8 cellular contexts compared by ENCODE assay signal in genomic region chr22:38872831-38873248, GRCh38. TPM values are rescaled to one million over a fixed set of nuclear protein-coding genes. Genes with fewer than 3 reads are reported as not detected.
DNase-seq lines count a peak whose midpoint lies in the region; ATAC-seq and TF ChIP-seq lines count a peak whose summit lies in the region.

No MANE protein-coding gene starts in this region.

- peak overlapping the region; percentile 92 to 99 (median 96) for H3K27ac ChIP-seq in sigmoid colon

- peak overlapping the region; percentile 97 to 100 (median 99) for H3K27ac Mint-ChIP-seq in brain

- H3K27me3 ChIP-seq in sigmoid colon = no peaks in the 10 kb centered on the region

- H3K4me3 Mint-ChIP-seq in brain = peak overlapping the region; percentile 91 to 98 (median 97)

- H3K4me1 Mint-ChIP-seq in brain = peaks cover 47% of the 10 kb centered on the region

- TF ChIP-seq EP300 in sigmoid colon (IDR thresholded peaks at IDR 0.05) = no peak

- DNase-seq in DMS153 treated with DMSO at 0.1 percent for 48 hours (lab: John Stamatoyannopoulos, UW; ENCODE audit: unreplicated experiment) (peak; percentile 49), DMS153 (lab: John Stamatoyannopoulos, UW) (no peak), NCI-H2029 treated with DMSO at 0.1 percent for 48 hours (lab: John Stamatoyannopoulos, UW) (peak; percentile 28), sigmoid colon (peak; percentile 89)

- H3K9me3 ChIP-seq in iPS-18c (ENCODE audit: control insufficient read depth, insufficient read depth, low read length) (peaks cover 2% of the 10 kb centered on the region), sigmoid colon (no peaks in the 10 kb centered on the region)

- H3K36me3 ChIP-seq in sigmoid colon = peaks cover 0 to 18% (median 7%) of the 10 kb centered on the region in 4 donors

- peaks cover 7% of the 10 kb centered on the region for H3K36me3 Mint-ChIP-seq in brain

- TF ChIP-seq CTCF in brain (conservative IDR thresholded peaks at IDR 0.05) = no peak
- TF ChIP-seq CTCF in sigmoid colon (IDR thresholded peaks at IDR 0.05) = no peak

- peaks cover 0 to 8% (median 0%) of the 10 kb centered on the region in 5 experiments for H3K9me3 Mint-ChIP-seq in brain

- peaks cover 34% of the 10 kb centered on the region for H3K27me3 Mint-ChIP-seq in brain

- no peak for TF ChIP-seq POLR2A in sigmoid colon (IDR thresholded peaks at IDR 0.05)

- H3K4me3 ChIP-seq in iPS-18c (ENCODE audit: insufficient read depth, low read depth, low read length) = peak overlapping the region; percentile 89
- H3K4me3 ChIP-seq in sigmoid colon = peak overlapping the region; percentile 58 to 80 (median 70)

- 1% methylated on average over 37 of the region's 37 CpGs for WGBS in sigmoid colon, 2 donors

- H3K4me1 ChIP-seq in sigmoid colon = peaks cover 0 to 44% (median 41%) of the 10 kb centered on the region in 4 donors

- ATAC-seq in GM18909 (IDR thresholded peaks at IDR 0.05; ENCODE audit: poor library complexity, unreplicated experiment) (no peak), GM18511 (IDR thresholded peaks at IDR 0.05; ENCODE audit: unreplicated experiment) (no peak)

- intact Hi-C loops in sigmoid colon (cut with DNase I) = loop anchor here (2.0 to 5.0 kb wide), 4 partner anchors 109 to 649 kb away; partner anchors contain the start of genes APOBEC3B, ATF4, CBX7 and RPL3

RNA-seq across cellular contexts. Expression of gene CBX6, which starts 0.8 kb away (rescaled TPM):
- polyA plus RNA-seq in brain (ENCODE audit: insufficient read depth, low read depth, low replicate concordance) (64.4 TPM), sigmoid colon (10 to 100 TPM in 1 of 3 donors, 1 to 10 TPM in 2; 4.2 to 23.8 (median 5.1) TPM)
- 10 to 100 TPM; 47.2 to 90.6 (median 59.3) TPM for total RNA-seq in sigmoid colon

RNA-seq across cellular contexts. Expression of gene NPTXR, which starts 29.0 kb away (rescaled TPM):
- 120 TPM for polyA plus RNA-seq in brain (ENCODE audit: insufficient read depth, low read depth, low replicate concordance)
- total RNA-seq in sigmoid colon = 10 to 100 TPM in 1 of 4 donors, 1 to 10 TPM in 3; 3.9 to 14.4 (median 5.3) TPM
- 1 to 10 TPM in 1 of 3 donors, under 1 TPM in 1, not detected in 1; under 0.01 to 2.9 TPM for polyA plus RNA-seq in sigmoid colon

Comparison
In these comparisons a context has a peak if more than half of its experiments do, and no peak if none do; other contexts are left out.
1. RNA of gene NPTXR, which starts 29.0 kb away (polyA plus RNA-seq): 120 TPM in brain (single experiment); under 0.01 to 2.9 TPM in sigmoid colon; every median in the first group is over 10 times any median in the second.